11 cellular contexts compared by ENCODE assay signal in genomic region chr14:55819610-55820304, GRCh38.
DNase-seq lines count a peak whose midpoint lies in the region; ATAC-seq and TF ChIP-seq lines count a peak whose summit lies in the region.
"Had no signal": no experiment of that assay in that cellular context is flagged by ENCODE, and none has a peak within 500 bp of the region (broad histone marks: within the 10 kb centered on the region; RNA-seq: fewer than 3 reads in every experiment).

No MANE protein-coding gene starts in this region.

- H3K4me1 ChIP-seq in spleen, result peaks cover 0 to 10% (median 0%) of the 10 kb centered on the region in 6 donors

- peak; percentile 87 for ATAC-seq in GM18909 (IDR thresholded peaks at IDR 0.05; ENCODE audit: poor library complexity, unreplicated experiment)
- ATAC-seq in HG02642 (IDR thresholded peaks at IDR 0.05; ENCODE audit: poor library complexity, unreplicated experiment), result peak; percentile 83
- ATAC-seq in HG03565 (IDR thresholded peaks at IDR 0.05; ENCODE audit: unreplicated experiment), result peak; percentile 74
- no peak for ATAC-seq in activated CD8-positive, alpha-beta T cell treated with anti-CD3 and anti-CD28 coated beads, Interleukin-2, amount 10 ng/mL, durations not matched to agents 7 days and 5 days

- peaks cover 5% of the 10 kb centered on the region for H3K9me3 Mint-ChIP-seq in activated CD8-positive, alpha-beta T cell treated with anti-CD3 and anti-CD28 coated beads, Interleukin-2, amount 10 ng/mL, durations not matched to agents 7 days and 5 days (ENCODE audit: insufficient read depth)

- POLR2A ChIA-PET in activated CD8-positive, alpha-beta T cell treated with anti-CD3 and anti-CD28 coated beads, Interleukin-2, amount 10 ng/mL, durations not matched to agents 7 days and 5 days (lab: Charles Lee), result no interaction called here

- WGBS in spleen, 5 donors, result 28 to 68% (median 44%) methylated on average over 8 of the region's 8 CpGs

- intact Hi-C loops in spleen (cut with DNase I; ENCODE audit: low total_unique reads), result no loop called here

- no peaks in the 10 kb centered on the region for H3K36me3 Mint-ChIP-seq in activated CD8-positive, alpha-beta T cell treated with anti-CD3 and anti-CD28 coated beads, Interleukin-2, amount 10 ng/mL, durations not matched to agents 7 days and 5 days (ENCODE audit: low read depth)

- H3K4me3 Mint-ChIP-seq in activated CD8-positive, alpha-beta T cell treated with anti-CD3 and anti-CD28 coated beads, Interleukin-2, amount 10 ng/mL, durations not matched to agents 7 days and 5 days, result no peak overlapping the region

- no peak overlapping the region for H3K27ac Mint-ChIP-seq in activated CD8-positive, alpha-beta T cell treated with anti-CD3 and anti-CD28 coated beads, Interleukin-2, amount 10 ng/mL, durations not matched to agents 7 days and 5 days

- no peak for TF ChIP-seq CTCF in spleen (IDR thresholded peaks at IDR 0.05 in 8 of 11, conservative IDR thresholded peaks at IDR 0.05 in 3 of 11)

- peaks cover 18% of the 10 kb centered on the region for H3K27me3 Mint-ChIP-seq in activated CD8-positive, alpha-beta T cell treated with anti-CD3 and anti-CD28 coated beads, Interleukin-2, amount 10 ng/mL, durations not matched to agents 7 days and 5 days (ENCODE audit: low read depth)

- H3K4me3 ChIP-seq in spleen, result no peak overlapping the region
- H3K4me3 ChIP-seq: MG63 had no signal

- H3K4me1 Mint-ChIP-seq in activated CD8-positive, alpha-beta T cell treated with anti-CD3 and anti-CD28 coated beads, Interleukin-2, amount 10 ng/mL, durations not matched to agents 7 days and 5 days (ENCODE audit: low read depth), result peaks cover under 1% of the 10 kb centered on the region

- no peaks in the 10 kb centered on the region for H3K27me3 ChIP-seq in spleen (replicated peaks in 1 of 7)
- H3K27me3 ChIP-seq: MG63 had no signal

- H3K36me3 ChIP-seq in spleen, result no peaks in the 10 kb centered on the region
- H3K36me3 ChIP-seq: MG63 had no signal

- H3K27ac ChIP-seq in spleen, result peak overlapping the region in 3 of 8 donors; percentile 27 to 53 (median 48)

- H3K9me3 ChIP-seq in spleen, result peaks cover 0 to 13% (median 0%) of the 10 kb centered on the region in 8 donors
- H3K9me3 ChIP-seq: MG63 had no signal

- peak; percentile 42 for DNase-seq in medulla oblongata (ENCODE audit: extremely low spot score)
- DNase-seq in activated T-cell treated with anti-CD3 and anti-CD28 coated beads for 4 hours, result no peak
- no peak for DNase-seq in activated naive CD4-positive, alpha-beta T cell treated with anti-CD3 and anti-CD28 coated beads, Interleukin-2, amount 50 U/mL, for 16 hours
- DNase-seq in activated CD8-positive, alpha-beta T cell treated with anti-CD3 and anti-CD28 coated beads, Interleukin-2, amount 10 ng/mL, durations not matched to agents 7 days and 5 days, result no peak
- DNase-seq in spleen, result no peak
- DNase-seq: GOT3, mammary epithelial cell, MG63 had no signal

- CTCF ChIA-PET in activated CD8-positive, alpha-beta T cell treated with anti-CD3 and anti-CD28 coated beads, Interleukin-2, amount 10 ng/mL, durations not matched to agents 7 days and 5 days (lab: Charles Lee), result no interaction called here

- TF ChIP-seq POLR2A in spleen (IDR thresholded peaks at IDR 0.05), result no peak
